Comparison of ENCODE assay signal across 1 cellular context in genomic region chr5:141236516-141237313, GRCh38.
TF ChIP-seq lines count a peak whose summit lies in the region.

No MANE protein-coding gene starts in this region.

TF ChIP-seq in GM23338, 12 proteins besides CTCF, POLR2A, EP300 and RAD21:
- TF ChIP-seq EZH2 (IDR thresholded peaks at IDR 0.05; ENCODE audit: low read depth, unreplicated experiment) = no peak
- TF ChIP-seq ZNF114 (CRISPR knock-in tag; IDR thresholded peaks at IDR 0.05) = no peak
- no peak for TF ChIP-seq JUNB (IDR thresholded peaks at IDR 0.05; ENCODE audit: unreplicated experiment)
- no peak for TF ChIP-seq POLR2AphosphoS5 (IDR thresholded peaks at IDR 0.05; ENCODE audit: low read depth)
- TF ChIP-seq, protein P1, sequence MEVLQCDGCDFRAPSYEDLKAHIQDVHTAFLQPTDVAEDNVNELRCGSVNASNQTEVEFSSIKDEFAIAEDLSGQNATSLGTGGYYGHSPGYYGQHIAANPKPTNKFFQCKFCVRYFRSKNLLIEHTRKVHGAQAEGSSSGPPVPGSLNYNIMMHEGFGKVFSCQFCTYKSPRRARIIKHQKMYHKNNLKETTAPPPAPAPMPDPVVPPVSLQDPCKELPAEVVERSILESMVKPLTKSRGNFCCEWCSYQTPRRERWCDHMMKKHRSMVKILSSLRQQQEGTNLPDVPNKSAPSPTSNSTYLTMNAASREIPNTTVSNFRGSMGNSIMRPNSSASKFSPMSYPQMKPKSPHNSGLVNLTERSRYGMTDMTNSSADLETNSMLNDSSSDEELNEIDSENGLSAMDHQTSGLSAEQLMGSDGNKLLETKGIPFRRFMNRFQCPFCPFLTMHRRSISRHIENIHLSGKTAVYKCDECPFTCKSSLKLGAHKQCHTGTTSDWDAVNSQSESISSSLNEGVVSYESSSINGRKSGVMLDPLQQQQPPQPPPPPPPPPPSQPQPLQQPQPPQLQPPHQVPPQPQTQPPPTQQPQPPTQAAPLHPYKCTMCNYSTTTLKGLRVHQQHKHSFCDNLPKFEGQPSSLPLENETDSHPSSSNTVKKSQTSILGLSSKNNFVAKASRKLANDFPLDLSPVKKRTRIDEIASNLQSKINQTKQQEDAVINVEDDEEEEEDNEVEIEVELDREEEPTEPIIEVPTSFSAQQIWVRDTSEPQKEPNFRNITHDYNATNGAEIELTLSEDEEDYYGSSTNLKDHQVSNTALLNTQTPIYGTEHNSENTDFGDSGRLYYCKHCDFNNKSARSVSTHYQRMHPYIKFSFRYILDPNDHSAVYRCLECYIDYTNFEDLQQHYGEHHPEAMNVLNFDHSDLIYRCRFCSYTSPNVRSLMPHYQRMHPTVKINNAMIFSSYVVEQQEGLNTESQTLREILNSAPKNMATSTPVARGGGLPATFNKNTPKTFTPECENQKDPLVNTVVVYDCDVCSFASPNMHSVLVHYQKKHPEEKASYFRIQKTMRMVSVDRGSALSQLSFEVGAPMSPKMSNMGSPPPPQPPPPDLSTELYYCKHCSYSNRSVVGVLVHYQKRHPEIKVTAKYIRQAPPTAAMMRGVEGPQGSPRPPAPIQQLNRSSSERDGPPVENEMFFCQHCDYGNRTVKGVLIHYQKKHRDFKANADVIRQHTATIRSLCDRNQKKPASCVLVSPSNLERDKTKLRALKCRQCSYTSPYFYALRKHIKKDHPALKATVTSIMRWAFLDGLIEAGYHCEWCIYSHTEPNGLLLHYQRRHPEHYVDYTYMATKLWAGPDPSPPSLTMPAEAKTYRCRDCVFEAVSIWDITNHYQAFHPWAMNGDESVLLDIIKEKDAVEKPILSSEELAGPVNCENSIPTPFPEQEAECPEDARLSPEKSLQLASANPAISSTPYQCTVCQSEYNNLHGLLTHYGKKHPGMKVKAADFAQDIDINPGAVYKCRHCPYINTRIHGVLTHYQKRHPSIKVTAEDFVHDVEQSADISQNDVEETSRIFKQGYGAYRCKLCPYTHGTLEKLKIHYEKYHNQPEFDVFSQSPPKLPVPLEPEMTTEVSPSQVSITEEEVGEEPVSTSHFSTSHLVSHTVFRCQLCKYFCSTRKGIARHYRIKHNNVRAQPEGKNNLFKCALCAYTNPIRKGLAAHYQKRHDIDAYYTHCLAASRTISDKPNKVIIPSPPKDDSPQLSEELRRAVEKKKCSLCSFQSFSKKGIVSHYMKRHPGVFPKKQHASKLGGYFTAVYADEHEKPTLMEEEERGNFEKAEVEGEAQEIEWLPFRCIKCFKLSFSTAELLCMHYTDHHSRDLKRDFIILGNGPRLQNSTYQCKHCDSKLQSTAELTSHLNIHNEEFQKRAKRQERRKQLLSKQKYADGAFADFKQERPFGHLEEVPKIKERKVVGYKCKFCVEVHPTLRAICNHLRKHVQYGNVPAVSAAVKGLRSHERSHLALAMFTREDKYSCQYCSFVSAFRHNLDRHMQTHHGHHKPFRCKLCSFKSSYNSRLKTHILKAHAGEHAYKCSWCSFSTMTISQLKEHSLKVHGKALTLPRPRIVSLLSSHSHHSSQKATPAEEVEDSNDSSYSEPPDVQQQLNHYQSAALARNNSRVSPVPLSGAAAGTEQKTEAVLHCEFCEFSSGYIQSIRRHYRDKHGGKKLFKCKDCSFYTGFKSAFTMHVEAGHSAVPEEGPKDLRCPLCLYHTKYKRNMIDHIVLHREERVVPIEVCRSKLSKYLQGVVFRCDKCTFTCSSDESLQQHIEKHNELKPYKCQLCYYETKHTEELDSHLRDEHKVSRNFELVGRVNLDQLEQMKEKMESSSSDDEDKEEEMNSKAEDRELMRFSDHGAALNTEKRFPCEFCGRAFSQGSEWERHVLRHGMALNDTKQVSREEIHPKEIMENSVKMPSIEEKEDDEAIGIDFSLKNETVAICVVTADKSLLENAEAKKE (CRISPR knock-in tag; IDR thresholded peaks at IDR 0.05) = no peak
- TF ChIP-seq ZNF331 (CRISPR knock-in tag; IDR thresholded peaks at IDR 0.05; ENCODE audit: low read depth) = no peak
- no peak for TF ChIP-seq STAT1 (IDR thresholded peaks at IDR 0.05; ENCODE audit: unreplicated experiment)
- no peak for TF ChIP-seq EZH2phosphoT487 (IDR thresholded peaks at IDR 0.05; ENCODE audit: unreplicated experiment)
- no peak for TF ChIP-seq REST (IDR thresholded peaks at IDR 0.05; ENCODE audit: unreplicated experiment)
- no peak for TF ChIP-seq ETS1 (IDR thresholded peaks at IDR 0.05)
- TF ChIP-seq CREB1 (CRISPR knock-in tag; IDR thresholded peaks at IDR 0.05; ENCODE audit: low read depth) = no peak
- TF ChIP-seq NANOG (IDR thresholded peaks at IDR 0.05; ENCODE audit: borderline replicate concordance) = no peak
